ENCODE assay signal across 1 cellular context in the genomic region with DNA sequence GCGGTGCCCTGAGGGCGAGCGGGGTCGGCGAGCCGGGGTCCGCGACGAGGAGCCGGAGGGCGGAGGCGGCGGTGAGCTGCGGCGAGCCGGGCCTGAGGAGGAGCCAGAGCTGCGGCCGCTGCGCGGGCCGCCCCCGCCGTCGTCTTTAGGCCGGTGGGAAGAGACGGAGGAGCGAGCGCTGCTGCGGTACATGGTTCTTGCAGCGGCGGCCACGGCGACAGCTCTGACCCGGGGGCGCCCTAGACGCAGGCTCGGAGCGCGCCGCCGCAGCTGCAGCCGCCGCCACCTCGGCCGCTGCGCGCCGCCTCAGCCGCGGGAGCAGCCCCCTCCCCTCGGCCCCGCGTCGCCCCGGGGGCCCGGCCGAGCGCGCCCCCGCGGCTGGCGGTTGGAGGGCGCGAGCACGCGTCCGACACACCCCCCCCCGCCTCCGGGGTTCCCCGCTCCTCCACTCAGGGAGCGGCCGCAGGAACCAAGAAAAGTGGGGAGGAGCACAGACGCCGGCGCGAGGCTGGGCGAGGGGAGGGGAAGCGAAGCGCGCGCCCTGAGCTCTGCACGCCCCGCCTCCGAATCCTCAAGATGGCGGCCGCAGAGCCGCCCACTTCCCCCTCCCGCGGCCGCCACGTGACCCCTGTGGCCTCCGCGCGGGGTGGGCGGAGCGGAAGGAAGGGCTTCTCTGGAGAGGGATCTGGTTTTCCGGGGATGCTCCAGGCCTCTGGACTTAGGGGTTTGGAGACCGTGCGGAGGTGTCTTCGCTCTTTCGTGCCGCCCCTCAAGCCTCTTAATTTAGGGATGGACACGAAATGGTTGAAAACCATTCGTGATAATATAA.
A peak's percentile ranks its signal among the peaks of the same experiment; 100 is the strongest.
TF ChIP-seq lines count a peak whose summit lies in the region.

A gene with protein sequence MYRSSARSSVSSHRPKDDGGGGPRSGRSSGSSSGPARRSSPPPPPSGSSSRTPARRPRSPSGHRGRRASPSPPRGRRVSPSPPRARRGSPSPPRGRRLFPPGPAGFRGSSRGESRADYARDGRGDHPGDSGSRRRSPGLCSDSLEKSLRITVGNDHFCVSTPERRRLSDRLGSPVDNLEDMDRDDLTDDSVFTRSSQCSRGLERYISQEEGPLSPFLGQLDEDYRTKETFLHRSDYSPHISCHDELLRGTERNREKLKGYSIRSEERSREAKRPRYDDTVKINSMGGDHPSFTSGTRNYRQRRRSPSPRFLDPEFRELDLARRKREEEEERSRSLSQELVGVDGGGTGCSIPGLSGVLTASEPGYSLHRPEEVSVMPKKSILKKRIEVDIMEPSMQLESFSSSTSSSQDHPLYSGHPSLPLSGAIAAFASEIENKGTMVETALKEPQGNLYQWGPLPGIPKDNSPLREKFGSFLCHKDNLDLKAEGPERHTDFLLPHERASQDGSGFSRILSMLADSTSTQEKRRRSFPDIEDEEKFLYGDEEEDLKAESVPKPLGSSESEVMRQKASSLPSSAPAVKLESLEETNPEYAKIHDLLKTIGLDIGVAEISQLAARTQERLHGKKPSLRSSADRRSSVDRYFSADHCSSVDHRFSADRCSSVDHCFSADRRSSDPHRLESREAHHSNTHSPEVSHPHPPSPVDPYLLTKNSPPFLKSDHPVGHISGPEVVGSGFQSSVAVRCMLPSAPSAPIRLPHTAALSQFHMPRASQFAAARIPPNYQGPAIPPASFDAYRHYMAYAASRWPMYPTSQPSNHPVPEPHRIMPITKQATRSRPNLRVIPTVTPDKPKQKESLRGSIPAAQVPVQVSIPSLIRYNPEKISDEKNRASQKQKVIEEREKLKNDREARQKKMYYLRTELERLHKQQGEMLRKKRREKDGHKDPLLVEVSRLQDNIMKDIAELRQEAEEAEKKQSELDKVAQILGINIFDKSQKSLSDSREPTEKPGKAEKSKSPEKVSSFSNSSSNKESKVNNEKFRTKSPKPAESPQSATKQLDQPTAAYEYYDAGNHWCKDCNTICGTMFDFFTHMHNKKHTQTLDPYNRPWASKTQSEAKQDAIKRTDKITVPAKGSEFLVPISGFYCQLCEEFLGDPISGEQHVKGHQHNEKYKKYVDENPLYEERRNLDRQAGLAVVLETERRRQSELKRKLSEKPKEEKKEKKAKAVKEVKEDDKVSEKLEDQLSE (N-terminal part only) (minus strand): TSS at position 474 of the 829 bp plus-strand sequence. CDS start 282 bp downstream, at position 192.

TF ChIP-seq in GM23338, 12 proteins besides CTCF, POLR2A, EP300 and RAD21 (continued from another document):
- TF ChIP-seq ZNF462 (CRISPR knock-in tag; IDR thresholded peaks at IDR 0.05), result no peak
- TF ChIP-seq ETS1 (IDR thresholded peaks at IDR 0.05), result no peak
- no peak for TF ChIP-seq EZH2 (IDR thresholded peaks at IDR 0.05; ENCODE audit: low read depth, unreplicated experiment)
- TF ChIP-seq JUNB (IDR thresholded peaks at IDR 0.05; ENCODE audit: unreplicated experiment), result no peak
- TF ChIP-seq NANOG (IDR thresholded peaks at IDR 0.05; ENCODE audit: borderline replicate concordance), result no peak
- TF ChIP-seq POLR2AphosphoS5 (IDR thresholded peaks at IDR 0.05; ENCODE audit: low read depth), result peak; percentile 52
- TF ChIP-seq ZNF114 (CRISPR knock-in tag; IDR thresholded peaks at IDR 0.05), result no peak
- TF ChIP-seq STAT1 (IDR thresholded peaks at IDR 0.05; ENCODE audit: unreplicated experiment), result no peak
- TF ChIP-seq, protein P1, sequence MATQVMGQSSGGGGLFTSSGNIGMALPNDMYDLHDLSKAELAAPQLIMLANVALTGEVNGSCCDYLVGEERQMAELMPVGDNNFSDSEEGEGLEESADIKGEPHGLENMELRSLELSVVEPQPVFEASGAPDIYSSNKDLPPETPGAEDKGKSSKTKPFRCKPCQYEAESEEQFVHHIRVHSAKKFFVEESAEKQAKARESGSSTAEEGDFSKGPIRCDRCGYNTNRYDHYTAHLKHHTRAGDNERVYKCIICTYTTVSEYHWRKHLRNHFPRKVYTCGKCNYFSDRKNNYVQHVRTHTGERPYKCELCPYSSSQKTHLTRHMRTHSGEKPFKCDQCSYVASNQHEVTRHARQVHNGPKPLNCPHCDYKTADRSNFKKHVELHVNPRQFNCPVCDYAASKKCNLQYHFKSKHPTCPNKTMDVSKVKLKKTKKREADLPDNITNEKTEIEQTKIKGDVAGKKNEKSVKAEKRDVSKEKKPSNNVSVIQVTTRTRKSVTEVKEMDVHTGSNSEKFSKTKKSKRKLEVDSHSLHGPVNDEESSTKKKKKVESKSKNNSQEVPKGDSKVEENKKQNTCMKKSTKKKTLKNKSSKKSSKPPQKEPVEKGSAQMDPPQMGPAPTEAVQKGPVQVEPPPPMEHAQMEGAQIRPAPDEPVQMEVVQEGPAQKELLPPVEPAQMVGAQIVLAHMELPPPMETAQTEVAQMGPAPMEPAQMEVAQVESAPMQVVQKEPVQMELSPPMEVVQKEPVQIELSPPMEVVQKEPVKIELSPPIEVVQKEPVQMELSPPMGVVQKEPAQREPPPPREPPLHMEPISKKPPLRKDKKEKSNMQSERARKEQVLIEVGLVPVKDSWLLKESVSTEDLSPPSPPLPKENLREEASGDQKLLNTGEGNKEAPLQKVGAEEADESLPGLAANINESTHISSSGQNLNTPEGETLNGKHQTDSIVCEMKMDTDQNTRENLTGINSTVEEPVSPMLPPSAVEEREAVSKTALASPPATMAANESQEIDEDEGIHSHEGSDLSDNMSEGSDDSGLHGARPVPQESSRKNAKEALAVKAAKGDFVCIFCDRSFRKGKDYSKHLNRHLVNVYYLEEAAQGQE (IDR thresholded peaks at IDR 0.05; ENCODE audit: unreplicated experiment), result no peak
